Comparison of ENCODE assay signal across 14 cellular contexts in the genomic region with DNA sequence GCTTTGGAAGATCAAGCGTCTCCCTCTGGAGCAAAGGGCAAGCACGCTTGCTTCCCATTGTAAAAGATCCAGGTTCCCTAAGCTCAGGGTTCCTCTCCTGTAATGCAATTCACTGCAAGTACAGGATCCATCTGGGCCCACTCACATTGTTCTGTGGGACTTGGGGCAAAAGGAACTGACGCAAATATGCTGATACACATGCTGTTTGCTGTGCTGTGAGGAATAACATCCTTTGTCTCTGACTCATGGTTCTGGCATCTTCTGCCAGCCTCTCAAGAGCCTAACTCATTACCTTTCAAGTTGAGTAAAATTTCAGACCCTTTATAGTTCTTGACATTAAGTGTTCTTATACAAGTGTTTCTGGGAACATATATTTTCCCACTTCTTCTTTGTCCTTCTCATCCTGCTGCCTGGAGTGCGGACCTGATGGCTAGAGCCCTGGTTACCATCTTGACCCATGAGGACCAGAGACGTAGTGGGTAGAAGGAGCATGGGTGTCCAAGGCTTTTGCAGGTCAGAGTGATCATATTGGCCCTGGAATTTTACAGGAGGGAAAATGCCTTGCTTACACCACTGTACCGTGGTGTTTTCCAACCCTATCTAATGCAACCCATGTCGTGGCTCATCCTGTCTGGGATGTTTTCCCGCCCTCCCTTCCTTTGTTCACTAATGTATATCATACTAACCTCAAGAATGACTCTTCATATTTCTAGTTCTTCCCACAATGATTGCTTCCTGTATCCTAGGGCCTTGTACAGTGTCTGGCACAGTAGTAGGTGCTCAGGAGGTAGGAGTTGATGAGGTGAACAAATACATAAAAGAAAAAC.
DNase-seq lines count a peak whose midpoint lies in the region; ATAC-seq and TF ChIP-seq lines count a peak whose summit lies in the region.
"Had no signal": no experiment of that assay in that cellular context is flagged by ENCODE, and none has a peak within 500 bp of the region (broad histone marks: within the 10 kb centered on the region; RNA-seq: fewer than 3 reads in every experiment).

No MANE protein-coding gene starts in this region.

- H3K9me3 ChIP-seq in right atrium auricular region (no peaks in the 10 kb centered on the region), upper lobe of right lung (no peaks in the 10 kb centered on the region)

- intact Hi-C loops in left cardiac atrium (cut with DNase I) (no loop called here), upper lobe of right lung (cut with DNase I) (no loop called here)

- ATAC-seq in left cardiac atrium (peak; percentile 20 to 60), upper lobe of right lung (peak; percentile 71)
- ATAC-seq: stimulated activated memory B cell treated with anti-CD40 and anti-IgM and Interleukin-4, amounts not matched to agents 10 μg/mL and 1 μg/mL and 100 μg/mL, for 72 hours had no signal

- DNase-seq in left cardiac atrium = no peak
- DNase-seq in right atrium auricular region (ENCODE audit: low spot score) = no peak
- DNase-seq in astrocyte of the hippocampus (ENCODE audit: low read depth, low spot score) = peak; percentile 93
- peak; percentile 89 for DNase-seq in iris pigment epithelial cell (ENCODE audit: low read depth)
- no peak for DNase-seq in upper lobe of right lung
- DNase-seq in NCI-H128 (lab: John Stamatoyannopoulos, UW; ENCODE audit: unreplicated experiment) = no peak
- no peak for DNase-seq in DMS153 treated with DMSO at 0.1 percent for 48 hours (lab: John Stamatoyannopoulos, UW; ENCODE audit: unreplicated experiment)
- no peak for DNase-seq in NK-92 treated with Interleukin-12 subunit alpha and Interleukin-12 subunit beta, amount 100 ng/mL, for 24 hours (lab: John Stamatoyannopoulos, UW)
- DNase-seq: activated CD4-positive, CD25-positive, alpha-beta regulatory T cell treated with anti-CD3 and anti-CD28 coated beads, Interleukin-2, amount 50 U/mL, for 72 hours; activated naive CD4-positive, alpha-beta T cell treated with anti-CD3 and anti-CD28 coated beads, Interleukin-2, amount 10 ng/mL, durations not matched to agents 7 days and 5 days; AML-193; midbrain; NCI-H2081 had no signal

- H3K4me3 ChIP-seq in right atrium auricular region (no peak overlapping the region), upper lobe of right lung (no peak overlapping the region)

- TF ChIP-seq CTCF in right atrium auricular region (IDR thresholded peaks at IDR 0.05) (no peak), upper lobe of right lung (IDR thresholded peaks at IDR 0.05) (no peak)

- H3K27me3 ChIP-seq in right atrium auricular region (no peaks in the 10 kb centered on the region), upper lobe of right lung (peaks cover 11% of the 10 kb centered on the region)

- H3K36me3 ChIP-seq in right atrium auricular region (no peaks in the 10 kb centered on the region), upper lobe of right lung (no peaks in the 10 kb centered on the region)

- no peak overlapping the region for H3K27ac ChIP-seq in right atrium auricular region
- H3K27ac ChIP-seq in upper lobe of right lung = no peak overlapping the region

- H3K4me1 ChIP-seq in right atrium auricular region (no peaks in the 10 kb centered on the region), upper lobe of right lung (peaks cover 8% of the 10 kb centered on the region)

Comparison
In these comparisons a context has a peak if more than half of its experiments do, and no peak if none do; other contexts are left out.
1. DNase-seq: peak in astrocyte of the hippocampus (single experiment) and iris pigment epithelial cell (single experiment); none in left cardiac atrium (single experiment), right atrium auricular region (single experiment), upper lobe of right lung (single experiment), NCI-H128 (single experiment), DMS153 treated with DMSO at 0.1 percent for 48 hours (single experiment) and NK-92 treated with Interleukin-12 subunit alpha and Interleukin-12 subunit beta, amount 100 ng/mL, for 24 hours (single experiment).